ENCODE assay signal across 11 cellular contexts in genomic region chr7:79806161-79806734, GRCh38.
DNase-seq lines count a peak whose midpoint lies in the region; ATAC-seq and TF ChIP-seq lines count a peak whose summit lies in the region.
"Had no signal": no experiment of that assay in that cellular context is flagged by ENCODE, and none has a peak within 500 bp of the region (broad histone marks: within the 10 kb centered on the region; RNA-seq: fewer than 3 reads in every experiment).

No MANE protein-coding gene starts in this region.

- peak; percentile 2 to 58 (median 7) for DNase-seq in NCI-H1417 (lab: John Stamatoyannopoulos, UW)
- no peak for DNase-seq in NCI-H1417 treated with DMSO at 0.1 percent for 48 hours (lab: John Stamatoyannopoulos, UW)
- DNase-seq in NCI-H1694 (lab: John Stamatoyannopoulos, UW) = peak; percentile 12
- peak; percentile 59 for DNase-seq in dedifferentiated amniotic fluid mesenchymal stem cell (ENCODE audit: extremely low spot score)
- DNase-seq in retinal pigment epithelial cell (ENCODE audit: low read depth) = no peak
- DNase-seq in spleen = no peak
- DNase-seq in ureter (ENCODE audit: low spot score) = no peak
- DNase-seq: activated B cell treated with CpG ODN at 0.5 μM for 24 hours, AML-193, NCI-H526 treated with DMSO at 0.1 percent for 48 hours had no signal

- no peaks in the 10 kb centered on the region for H3K4me1 ChIP-seq in spleen

- 46 to 59% (median 54%) methylated on average over 6 of the region's 6 CpGs for WGBS in spleen, 5 donors

- no peaks in the 10 kb centered on the region for H3K27me3 ChIP-seq in spleen (replicated peaks in 1 of 7)

- peak overlapping the region in 2 of 8 donors; percentile 23 to 41 for H3K27ac ChIP-seq in spleen

- TF ChIP-seq CTCF in retinal pigment epithelial cell (conservative IDR thresholded peaks at IDR 0.05; ENCODE audit: low read depth, low read length) (peak; percentile 36), spleen (IDR thresholded peaks at IDR 0.05 in 8 of 11, conservative IDR thresholded peaks at IDR 0.05 in 3 of 11) (peak in 2 of 11 experiments; percentile 10 to 22)

- intact Hi-C loops in spleen (cut with DNase I; ENCODE audit: low total_unique reads) = no loop called here

- no peak for TF ChIP-seq POLR2A in spleen (IDR thresholded peaks at IDR 0.05)
- TF ChIP-seq POLR2A in GM18505 (IDR thresholded peaks at IDR 0.05; ENCODE audit: borderline replicate concordance, extremely low read depth, insufficient read depth, insufficient read length) = no peak

- H3K36me3 ChIP-seq in spleen = no peaks in the 10 kb centered on the region

- no peak overlapping the region for H3K4me3 ChIP-seq in retinal pigment epithelial cell (ENCODE audit: low read length)
- no peak overlapping the region for H3K4me3 ChIP-seq in spleen

- H3K9me3 ChIP-seq in spleen = peaks cover 0 to 6% (median 0%) of the 10 kb centered on the region in 8 donors

- ATAC-seq in GM18505 (IDR thresholded peaks at IDR 0.05; ENCODE audit: unreplicated experiment) = no peak

Comparison
In these comparisons a context has a peak if more than half of its experiments do, and no peak if none do; other contexts are left out.
1. DNase-seq: peak in NCI-H1417 (3 of 3), NCI-H1694 (single experiment) and dedifferentiated amniotic fluid mesenchymal stem cell (single experiment); none in NCI-H1417 treated with DMSO at 0.1 percent for 48 hours (single experiment), retinal pigment epithelial cell (single experiment), spleen (single experiment) and ureter (single experiment).